Comparison of ENCODE assay signal across 8 cellular contexts in genomic region chr1:61318319-61319125, GRCh38.
DNase-seq lines count a peak whose midpoint lies in the region; ATAC-seq, FAIRE-seq and TF ChIP-seq lines count a peak whose summit lies in the region.

No MANE protein-coding gene starts in this region.

- intact Hi-C loops in kidney (cut with DNase I), result no loop called here

- no peak for FAIRE-seq in kidney (lab: Jason Lieb, UNC)

- H3K27ac ChIP-seq in kidney (ENCODE audit: low read depth in 2 of 2, low read length in 2 of 2), result peak overlapping the region in 1 of 2 donors; percentile 49

- DNase-seq in Daoy (ENCODE audit: low read depth) (peak; percentile 71), amniotic stem cell (lab: John Stamatoyannopoulos, UW) (peak; percentile 29), left kidney (ENCODE audit: low read depth, low spot score) (peak; percentile 88), kidney (no peak), mesenteric fat pad (ENCODE audit: low spot score) (no peak), nucleus accumbens (lab: John Stamatoyannopoulos, UW) (no peak)

- H3K9me3 ChIP-seq in kidney (ENCODE audit: control insufficient read depth in 1 of 2, low read length in 2 of 2), result no peaks in the 10 kb centered on the region

- no peaks in the 10 kb centered on the region for H3K36me3 ChIP-seq in kidney (ENCODE audit: control insufficient read depth in 1 of 2, insufficient read depth in 2 of 2, low read length in 2 of 2)

- peak overlapping the region in 1 of 2 donors; percentile 0 for H3K4me3 ChIP-seq in kidney (ENCODE audit: low read length in 2 of 2)

- no peak for TF ChIP-seq CTCF in kidney (IDR thresholded peaks at IDR 0.05; ENCODE audit: borderline replicate concordance, extremely low read depth, insufficient read depth)

- no peak overlapping the region for H3K9ac ChIP-seq in kidney (ENCODE audit: low read length in 2 of 2)

- peak; percentile 99 for ATAC-seq in GM19351 (IDR thresholded peaks at IDR 0.05; ENCODE audit: unreplicated experiment)
- peak; percentile 99 for ATAC-seq in HG03175 (IDR thresholded peaks at IDR 0.05; ENCODE audit: unreplicated experiment)

- peaks cover 0 to 5% of the 10 kb centered on the region in 2 donors for H3K4me1 ChIP-seq in kidney (ENCODE audit: control insufficient read depth in 1 of 2, insufficient read depth in 1 of 2, low read depth in 1 of 2, low read length in 2 of 2)

Comparison
In these comparisons a context has a peak if more than half of its experiments do, and no peak if none do; other contexts are left out.
1. DNase-seq: peak in Daoy (single experiment), amniotic stem cell (single experiment) and left kidney (single experiment); none in kidney (single experiment), mesenteric fat pad (single experiment) and nucleus accumbens (0 of 56).